ENCODE assay signal across 12 cellular contexts in genomic region chr9:82332018-82332773, GRCh38.
A peak's percentile ranks its signal among the peaks of the same experiment; 100 is the strongest.
DNase-seq lines count a peak whose midpoint lies in the region; ATAC-seq and TF ChIP-seq lines count a peak whose summit lies in the region.
"Had no signal": no experiment of that assay in that cellular context is flagged by ENCODE, and none has a peak within 500 bp of the region (broad histone marks: within the 10 kb centered on the region; RNA-seq: fewer than 3 reads in every experiment).

No MANE protein-coding gene starts in this region.

- TF ChIP-seq CTCF in LNCaP clone FGC (IDR thresholded peaks at IDR 0.05; ENCODE audit: control insufficient read depth, extremely low read depth, insufficient read depth) (no peak), astrocyte of the cerebellum (IDR thresholded peaks at IDR 0.05; ENCODE audit: low read depth, low read length, missing control alignments) (no peak), lung (IDR thresholded peaks at IDR 0.05; ENCODE audit: control extremely low read depth, extremely low read depth) (no peak), vagina (IDR thresholded peaks at IDR 0.05) (no peak)

- no peak overlapping the region for H3K27ac ChIP-seq in lung (ENCODE audit: low read depth in 1 of 2, low read length in 1 of 2)
- no peak overlapping the region for H3K27ac ChIP-seq in vagina
- H3K27ac ChIP-seq: gastroesophageal sphincter, parathyroid adenoma had no signal

- H3K36me3 ChIP-seq in lung (ENCODE audit: control insufficient read depth in 2 of 2, insufficient read depth in 2 of 2, low read length in 2 of 2) (no peaks in the 10 kb centered on the region), vagina (no peaks in the 10 kb centered on the region)
- H3K36me3 ChIP-seq: gastroesophageal sphincter had no signal

- ATAC-seq in lung (ENCODE audit: insufficient read depth, low FRiP score) (peak; percentile 81), HG03039 (IDR thresholded peaks at IDR 0.05; ENCODE audit: unreplicated experiment) (no peak)
- ATAC-seq: gastroesophageal sphincter had no signal

- H3K4me3 ChIP-seq in LNCaP clone FGC (ENCODE audit: low read depth, low read length) (no peak overlapping the region), astrocyte of the cerebellum (ENCODE audit: low read depth, low read length) (no peak overlapping the region), lung (no peak overlapping the region), vagina (no peak overlapping the region)
- H3K4me3 ChIP-seq: gastroesophageal sphincter had no signal

- intact Hi-C loops in vagina (cut with DNase I): no loop called here

- H3K9me3 ChIP-seq in lung (ENCODE audit: control insufficient read depth in 2 of 2, insufficient read depth in 1 of 2, low read length in 1 of 2) (peaks cover 0 to 3% of the 10 kb centered on the region in 2 donors), vagina (no peaks in the 10 kb centered on the region)
- H3K9me3 ChIP-seq: gastroesophageal sphincter had no signal

- H3K4me1 ChIP-seq in lung (ENCODE audit: control insufficient read depth in 2 of 2, insufficient read depth in 2 of 2, low read length in 2 of 2): no peaks in the 10 kb centered on the region
- H3K4me1 ChIP-seq in vagina: no peaks in the 10 kb centered on the region
- H3K4me1 ChIP-seq: parathyroid adenoma had no signal

- DNase-seq in AG20443 (ENCODE audit: low spot score): peak; percentile 81
- peak; percentile 28 for DNase-seq in LNCaP clone FGC (ENCODE audit: low read depth)
- peak; percentile 87 for DNase-seq in astrocyte of the cerebellum (ENCODE audit: low read depth)
- no peak for DNase-seq in lung (ENCODE audit: low spot score)
- DNase-seq in activated CD8-positive, alpha-beta memory T cell treated with anti-CD3 and anti-CD28 coated beads, Interleukin-2, amount 50 U/mL, for 48 hours: no peak
- no peak for DNase-seq in vagina (ENCODE audit: extremely low spot score in 2 of 2)
- DNase-seq in G401 (ENCODE audit: low spot score): no peak
- DNase-seq: activated naive CD4-positive, alpha-beta T cell treated with anti-CD3 and anti-CD28 coated beads, Interleukin-2, amount 10 ng/mL, durations not matched to agents 7 days and 5 days; NCI-H187 had no signal

- TF ChIP-seq POLR2A in vagina (IDR thresholded peaks at IDR 0.05): no peak

- WGBS in lung, 2 donors: 52 to 70% methylated on average over 5 of the region's 5 CpGs

- in situ Hi-C loops in astrocyte of the cerebellum (cut with HindIII; ENCODE audit: low sequenced_read_pairs) (no loop called here), G401 (cut with HindIII; ENCODE audit: low sequenced_read_pairs) (no loop called here)

- H3K27me3 ChIP-seq in lung (ENCODE audit: control insufficient read depth, insufficient read depth) (no peaks in the 10 kb centered on the region), vagina (no peaks in the 10 kb centered on the region)
- H3K27me3 ChIP-seq: gastroesophageal sphincter had no signal

Comparison
In these comparisons a context has a peak if more than half of its experiments do, and no peak if none do; other contexts are left out.
1. DNase-seq: peak in AG20443 (single experiment), LNCaP clone FGC (single experiment) and astrocyte of the cerebellum (single experiment); none in lung (single experiment), activated CD8-positive, alpha-beta memory T cell treated with anti-CD3 and anti-CD28 coated beads, Interleukin-2, amount 50 U/mL, for 48 hours (single experiment), vagina (0 of 2) and G401 (single experiment).